In genomic region chr6:12504325-12504966, GRCh38 we compare ENCODE assay signal across 8 cellular contexts.
DNase-seq lines count a peak whose midpoint lies in the region; ATAC-seq, FAIRE-seq and TF ChIP-seq lines count a peak whose summit lies in the region.

No MANE protein-coding gene starts in this region.

- H2BK15ac ChIP-seq in neuronal stem cell (ENCODE audit: low read length): no peak overlapping the region

- H3K36me3 ChIP-seq in MM.1S (replicated peaks; ENCODE audit: insufficient read depth, low read length) (no peaks in the 10 kb centered on the region), fibroblast of lung (ENCODE audit: control insufficient read depth, insufficient read depth, low read length) (no peaks in the 10 kb centered on the region), neuronal stem cell (replicated peaks in 1 of 2; ENCODE audit: control insufficient read depth in 2 of 2, insufficient read depth in 2 of 2, low read length in 2 of 2) (no peaks in the 10 kb centered on the region)

- H4K8ac ChIP-seq in neuronal stem cell (ENCODE audit: low read depth, low read length): no peak overlapping the region

- H2AFZ ChIP-seq in MM.1S (ENCODE audit: low read length) (no peak overlapping the region), fibroblast of lung (ENCODE audit: low read length) (no peak overlapping the region), neuronal stem cell (ENCODE audit: low read length) (no peak overlapping the region)

- no peak overlapping the region for H3K18ac ChIP-seq in neuronal stem cell (ENCODE audit: low read length)

- H3K27ac ChIP-seq in 22Rv1 (no peak overlapping the region), MM.1S (ENCODE audit: low read length) (no peak overlapping the region), fibroblast of lung (ENCODE audit: insufficient read depth, low read length) (no peak overlapping the region), neuronal stem cell (replicated peaks; ENCODE audit: low read length) (no peak overlapping the region)

- H3K9me3 ChIP-seq in MM.1S (replicated peaks; ENCODE audit: insufficient read depth, low read length) (no peaks in the 10 kb centered on the region), fibroblast of lung (ENCODE audit: control insufficient read depth, insufficient read depth, low read depth, low read length) (no peaks in the 10 kb centered on the region), neuronal stem cell (replicated peaks in 1 of 2; ENCODE audit: control insufficient read depth in 2 of 2, insufficient read depth in 1 of 2, low read depth in 1 of 2, low read length in 2 of 2) (no peaks in the 10 kb centered on the region)

- H2BK5ac ChIP-seq in neuronal stem cell (ENCODE audit: low read length): no peak overlapping the region

- H3K79me2 ChIP-seq in MM.1S (ENCODE audit: low read length) (no peaks in the 10 kb centered on the region), fibroblast of lung (ENCODE audit: control insufficient read depth, insufficient read depth, low read length) (no peaks in the 10 kb centered on the region)

- H2BK12ac ChIP-seq in neuronal stem cell (ENCODE audit: low read length): no peak overlapping the region

- no peak overlapping the region for H3K9ac ChIP-seq in MM.1S (ENCODE audit: low read length)
- no peak overlapping the region for H3K9ac ChIP-seq in fibroblast of lung (ENCODE audit: insufficient read depth, low read length)
- H3K9ac ChIP-seq in neuronal stem cell (ENCODE audit: low read depth, low read length, poor library complexity): no peak overlapping the region

- H3K27me3 ChIP-seq in MM.1S (replicated peaks; ENCODE audit: insufficient read depth, low read length) (no peaks in the 10 kb centered on the region), fibroblast of lung (ENCODE audit: control insufficient read depth, insufficient read depth, low read length) (no peaks in the 10 kb centered on the region), neuronal stem cell (ENCODE audit: control insufficient read depth in 3 of 3, insufficient read depth in 3 of 3, low read depth in 1 of 3, low read length in 3 of 3) (no peaks in the 10 kb centered on the region)

- peak; percentile 77 for TF ChIP-seq CTCF in 22Rv1 (IDR thresholded peaks at IDR 0.05)
- peak; percentile 72 for TF ChIP-seq CTCF in MM.1S (IDR thresholded peaks at IDR 0.05; ENCODE audit: low read length)
- TF ChIP-seq CTCF in fibroblast of lung (conservative IDR thresholded peaks at IDR 0.05 in 1 of 2, IDR thresholded peaks at IDR 0.05 in 1 of 2; ENCODE audit: low read depth in 1 of 2, low read length in 2 of 2): peak; percentile 40 to 48

- H3K9me2 ChIP-seq in MM.1S (replicated peaks; ENCODE audit: insufficient read depth, low read length): no peaks in the 10 kb centered on the region

- no peaks in the 10 kb centered on the region for H3K4me1 ChIP-seq in MM.1S (ENCODE audit: low read length)
- H3K4me1 ChIP-seq in fibroblast of lung (ENCODE audit: control insufficient read depth, extremely low read depth, insufficient read depth, low read length): no peaks in the 10 kb centered on the region
- H3K4me1 ChIP-seq in neuronal stem cell (ENCODE audit: control insufficient read depth in 2 of 2, insufficient read depth in 1 of 2, low read depth in 1 of 2, low read length in 2 of 2): no peaks in the 10 kb centered on the region

- H3K4ac ChIP-seq in neuronal stem cell (ENCODE audit: low read length): no peak overlapping the region

- DNase-seq in GM18507 (ENCODE audit: extremely low spot score, insufficient read length, low read depth) (no peak), MM.1S (peak; percentile 55), fibroblast of lung (ENCODE audit: low read depth in 2 of 2) (no peak), neuronal stem cell (ENCODE audit: low spot score) (no peak), NCI-H2107 treated with DMSO at 0.1 percent for 48 hours (lab: John Stamatoyannopoulos, UW; ENCODE audit: unreplicated experiment) (no peak), foreskin melanocyte (no peak)

- no peak overlapping the region for H3K23ac ChIP-seq in neuronal stem cell (ENCODE audit: low read depth, low read length, poor library complexity)

- H2BK120ac ChIP-seq in neuronal stem cell (ENCODE audit: low read depth, low read length): no peak overlapping the region

- FAIRE-seq in GM18507 (lab: Jason Lieb, UNC): peak; percentile 80

- no peak for ATAC-seq in HG02759 (IDR thresholded peaks at IDR 0.05; ENCODE audit: unreplicated experiment)

- no peaks in the 10 kb centered on the region for H3F3A ChIP-seq in MM.1S (ENCODE audit: insufficient read depth, low read length)

- no peak overlapping the region for H3K4me2 ChIP-seq in MM.1S (ENCODE audit: low read depth, low read length)
- no peak overlapping the region for H3K4me2 ChIP-seq in fibroblast of lung (ENCODE audit: extremely low read depth, insufficient read depth, low read length)
- H3K4me2 ChIP-seq in neuronal stem cell (ENCODE audit: insufficient read depth, low read length, poor library complexity, severe bottlenecking): no peak overlapping the region

- H2AK5ac ChIP-seq in neuronal stem cell (ENCODE audit: low read depth, low read length): no peak overlapping the region

- no peak overlapping the region for H3K14ac ChIP-seq in neuronal stem cell (ENCODE audit: low read length)

- no peaks in the 10 kb centered on the region for H3K79me1 ChIP-seq in neuronal stem cell (ENCODE audit: low read depth, low read length)

- no CpG with 5 or more reads among the region's 2 CpGs for WGBS in neuronal stem cell (ENCODE audit: extremely low coverage in 2 of 2, insufficient read length in 2 of 2, insufficient replicate concordance in 1 of 2), 2 donors

- H4K20me1 ChIP-seq in MM.1S (ENCODE audit: insufficient read depth, low read length) (no peaks in the 10 kb centered on the region), fibroblast of lung (ENCODE audit: control insufficient read depth, extremely low read depth, insufficient read depth, low read length) (no peaks in the 10 kb centered on the region)

- H3K4me3 ChIP-seq in MM.1S (ENCODE audit: low read length): no peak overlapping the region
- no peak overlapping the region for H3K4me3 ChIP-seq in fibroblast of lung (replicated peaks in 1 of 4; ENCODE audit: control extremely low read depth in 1 of 4, insufficient read depth in 1 of 4, low read depth in 3 of 4, low read length in 4 of 4)
- no peak overlapping the region for H3K4me3 ChIP-seq in neuronal stem cell (ENCODE audit: low read length in 2 of 2)

- H4K91ac ChIP-seq in neuronal stem cell (ENCODE audit: low read depth, low read length, poor library complexity): no peak overlapping the region
